Comparison of ENCODE assay signal across 23 cellular contexts in the genomic region with DNA sequence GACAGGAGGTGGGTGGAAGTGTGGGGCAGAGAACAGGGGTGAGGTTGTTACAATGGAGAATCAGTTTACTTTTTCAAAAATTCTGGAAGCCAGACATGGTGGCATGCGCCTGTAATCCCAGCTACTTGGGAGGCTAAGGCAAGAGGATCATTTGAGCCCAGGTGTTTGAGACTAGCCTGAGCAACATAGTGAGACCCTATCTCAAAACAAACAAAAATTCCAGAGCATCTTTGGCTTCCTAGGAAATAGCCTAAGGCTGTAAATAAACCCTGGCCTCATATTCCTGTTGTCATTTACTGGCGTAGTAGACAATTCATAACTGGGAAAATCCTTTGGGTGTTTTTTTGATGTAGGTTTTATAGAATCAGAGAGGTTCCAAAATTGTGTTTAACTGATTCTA. TPM values are rescaled to one million over a fixed set of nuclear protein-coding genes. Genes with fewer than 3 reads are reported as not detected.
A peak's percentile ranks its signal among the peaks of the same experiment; 100 is the strongest.
DNase-seq lines count a peak whose midpoint lies in the region; ATAC-seq and TF ChIP-seq lines count a peak whose summit lies in the region.
"Had no signal": no experiment of that assay in that cellular context is flagged by ENCODE, and none has a peak within 500 bp of the region (broad histone marks: within the 10 kb centered on the region; RNA-seq: fewer than 3 reads in every experiment).

No MANE protein-coding gene starts in this region.

- TF ChIP-seq CTCF in activated CD8-positive, alpha-beta T cell treated with anti-CD3 and anti-CD28 coated beads for 36 hours (IDR thresholded peaks at IDR 0.05), result no peak
- TF ChIP-seq CTCF in progenitor cell of endocrine pancreas (IDR thresholded peaks at IDR 0.05; ENCODE audit: unreplicated experiment), result no peak

- H3K4me1 ChIP-seq in skeletal muscle tissue (ENCODE audit: control insufficient read depth in 3 of 3, insufficient read depth in 3 of 3, low read length in 3 of 3), result peaks cover 33 to 36% (median 35%) of the 10 kb centered on the region in 3 donors
- H3K4me1 ChIP-seq: A549; BLaER1 treated with 17β-estradiol and CSF1 and Interleukin-3, amounts not matched to agents 10 nM and 100 nM had no signal

- intact Hi-C loops in activated CD8-positive, alpha-beta T cell treated with anti-CD3 and anti-CD28 coated beads for 36 hours (cut with micrococcal nuclease), result no loop called here

- H3K4me1 Mint-ChIP-seq in activated CD8-positive, alpha-beta T cell treated with anti-CD3 and anti-CD28 coated beads for 36 hours (ENCODE audit: low read depth), result peaks cover 47% of the 10 kb centered on the region
- H3K4me1 Mint-ChIP-seq in activated CD8-positive, alpha-beta T cell treated with anti-CD3 and anti-CD28 coated beads, Interleukin-2, amount 10 ng/mL, durations not matched to agents 7 days and 5 days (ENCODE audit: low read depth), result peaks cover 33% of the 10 kb centered on the region
- H3K4me1 Mint-ChIP-seq in stimulated activated naive CD8-positive, alpha-beta T cell treated with anti-CD3 and anti-CD28 coated beads, Interleukin-15, Interleukin-2, amounts not matched to agents 100 ng/mL and 50 ng/mL, for 24 hours (ENCODE audit: low read depth), result peaks cover 50% of the 10 kb centered on the region
- peaks cover 44% of the 10 kb centered on the region for H3K4me1 Mint-ChIP-seq in stimulated activated naive CD8-positive, alpha-beta T cell treated with anti-CD3 and anti-CD28 coated beads, Interleukin-15, amount 100 ng/mL, for 72 hours
- H3K4me1 Mint-ChIP-seq in progenitor cell of endocrine pancreas (ENCODE audit: low read depth), result peaks cover 10% of the 10 kb centered on the region
- H3K4me1 Mint-ChIP-seq: CD14-positive monocyte had no signal

- H3K4me3 Mint-ChIP-seq in activated CD8-positive, alpha-beta T cell treated with anti-CD3 and anti-CD28 coated beads for 36 hours, result no peak overlapping the region
- H3K4me3 Mint-ChIP-seq in activated CD8-positive, alpha-beta T cell treated with anti-CD3 and anti-CD28 coated beads, Interleukin-2, amount 10 ng/mL, durations not matched to agents 7 days and 5 days, result no peak overlapping the region
- no peak overlapping the region for H3K4me3 Mint-ChIP-seq in stimulated activated naive CD8-positive, alpha-beta T cell treated with anti-CD3 and anti-CD28 coated beads, Interleukin-15, Interleukin-2, amounts not matched to agents 100 ng/mL and 50 ng/mL, for 24 hours
- no peak overlapping the region for H3K4me3 Mint-ChIP-seq in stimulated activated naive CD8-positive, alpha-beta T cell treated with anti-CD3 and anti-CD28 coated beads, Interleukin-15, amount 100 ng/mL, for 72 hours
- H3K4me3 Mint-ChIP-seq in progenitor cell of endocrine pancreas (ENCODE audit: low read depth), result no peak overlapping the region
- H3K4me3 Mint-ChIP-seq: CD14-positive monocyte; CD4-positive, alpha-beta T cell had no signal

- peaks cover 10% of the 10 kb centered on the region for H3K36me3 Mint-ChIP-seq in activated CD8-positive, alpha-beta T cell treated with anti-CD3 and anti-CD28 coated beads for 36 hours (ENCODE audit: low read depth)
- peaks cover 24% of the 10 kb centered on the region for H3K36me3 Mint-ChIP-seq in activated CD8-positive, alpha-beta T cell treated with anti-CD3 and anti-CD28 coated beads, Interleukin-2, amount 10 ng/mL, durations not matched to agents 7 days and 5 days (ENCODE audit: low read depth)
- H3K36me3 Mint-ChIP-seq in stimulated activated naive CD8-positive, alpha-beta T cell treated with anti-CD3 and anti-CD28 coated beads, Interleukin-15, Interleukin-2, amounts not matched to agents 100 ng/mL and 50 ng/mL, for 24 hours (ENCODE audit: low read depth), result peaks cover 27% of the 10 kb centered on the region
- H3K36me3 Mint-ChIP-seq in progenitor cell of endocrine pancreas (ENCODE audit: insufficient read depth), result no peaks in the 10 kb centered on the region

- H3K27me3 ChIP-seq in skeletal muscle tissue (ENCODE audit: control insufficient read depth in 3 of 3, insufficient read depth in 3 of 3, low read length in 3 of 3), result no peaks in the 10 kb centered on the region
- H3K27me3 ChIP-seq: BE2C; BLaER1 treated with 17β-estradiol and CSF1 and Interleukin-3, amounts not matched to agents 10 nM and 100 nM had no signal

- H3K36me3 ChIP-seq in skeletal muscle tissue (ENCODE audit: control insufficient read depth in 3 of 3, insufficient read depth in 3 of 3, low read length in 3 of 3), result no peaks in the 10 kb centered on the region
- H3K36me3 ChIP-seq: BE2C had no signal

- ATAC-seq in activated CD8-positive, alpha-beta T cell treated with anti-CD3 and anti-CD28 coated beads for 36 hours, result no peak
- no peak for ATAC-seq in activated CD8-positive, alpha-beta T cell treated with anti-CD3 and anti-CD28 coated beads, Interleukin-2, amount 10 ng/mL, durations not matched to agents 7 days and 5 days
- no peak for ATAC-seq in stimulated activated naive CD8-positive, alpha-beta T cell treated with anti-CD3 and anti-CD28 coated beads, Interleukin-15, amount 100 ng/mL, for 72 hours
- ATAC-seq: A549, GM12878 had no signal

- H3K4me3 ChIP-seq in skeletal muscle tissue (ENCODE audit: low read length in 3 of 3), result no peak overlapping the region
- H3K4me3 ChIP-seq: A549; BLaER1 treated with 17β-estradiol and CSF1 and Interleukin-3, amounts not matched to agents 10 nM and 100 nM; GM12878; GM23248 had no signal

- H3K9ac ChIP-seq in skeletal muscle tissue (ENCODE audit: low read depth in 1 of 3, low read length in 3 of 3), result no peak overlapping the region
- H3K9ac ChIP-seq: BLaER1 treated with 17β-estradiol and CSF1 and Interleukin-3, amounts not matched to agents 10 nM and 100 nM; GM23248 had no signal

- H3K9me3 Mint-ChIP-seq in activated CD8-positive, alpha-beta T cell treated with anti-CD3 and anti-CD28 coated beads for 36 hours, result no peaks in the 10 kb centered on the region
- no peaks in the 10 kb centered on the region for H3K9me3 Mint-ChIP-seq in activated CD8-positive, alpha-beta T cell treated with anti-CD3 and anti-CD28 coated beads, Interleukin-2, amount 10 ng/mL, durations not matched to agents 7 days and 5 days (ENCODE audit: insufficient read depth)
- no peaks in the 10 kb centered on the region for H3K9me3 Mint-ChIP-seq in stimulated activated naive CD8-positive, alpha-beta T cell treated with anti-CD3 and anti-CD28 coated beads, Interleukin-15, Interleukin-2, amounts not matched to agents 100 ng/mL and 50 ng/mL, for 24 hours
- no peaks in the 10 kb centered on the region for H3K9me3 Mint-ChIP-seq in stimulated activated naive CD8-positive, alpha-beta T cell treated with anti-CD3 and anti-CD28 coated beads, Interleukin-15, amount 100 ng/mL, for 72 hours
- no peaks in the 10 kb centered on the region for H3K9me3 Mint-ChIP-seq in progenitor cell of endocrine pancreas (ENCODE audit: low read depth)
- H3K9me3 Mint-ChIP-seq: CD14-positive monocyte; CD4-positive, alpha-beta T cell; CD8-positive, alpha-beta memory T cell had no signal

- POLR2A ChIA-PET in activated CD8-positive, alpha-beta T cell treated with anti-CD3 and anti-CD28 coated beads for 36 hours (lab: Charles Lee), result no interaction called here
- POLR2A ChIA-PET in activated CD8-positive, alpha-beta T cell treated with anti-CD3 and anti-CD28 coated beads, Interleukin-2, amount 10 ng/mL, durations not matched to agents 7 days and 5 days (lab: Charles Lee), result interaction anchor here (0.6 kb wide), 1 partner anchor 72 kb away, joined by 3 read pairs; no protein-coding TSS in a partner anchor

- peak overlapping the region; percentile 52 for H3K27ac Mint-ChIP-seq in activated CD8-positive, alpha-beta T cell treated with anti-CD3 and anti-CD28 coated beads for 36 hours
- no peak overlapping the region for H3K27ac Mint-ChIP-seq in activated CD8-positive, alpha-beta T cell treated with anti-CD3 and anti-CD28 coated beads, Interleukin-2, amount 10 ng/mL, durations not matched to agents 7 days and 5 days
- H3K27ac Mint-ChIP-seq in stimulated activated naive CD8-positive, alpha-beta T cell treated with anti-CD3 and anti-CD28 coated beads, Interleukin-15, Interleukin-2, amounts not matched to agents 100 ng/mL and 50 ng/mL, for 24 hours, result peak overlapping the region; percentile 5
- H3K27ac Mint-ChIP-seq in stimulated activated naive CD8-positive, alpha-beta T cell treated with anti-CD3 and anti-CD28 coated beads, Interleukin-15, amount 100 ng/mL, for 72 hours, result no peak overlapping the region
- no peak overlapping the region for H3K27ac Mint-ChIP-seq in progenitor cell of endocrine pancreas
- H3K27ac Mint-ChIP-seq: CD4-positive, alpha-beta T cell had no signal

- H3K9me3 ChIP-seq in skeletal muscle tissue (ENCODE audit: control insufficient read depth in 3 of 3, low read length in 3 of 3), result no peaks in the 10 kb centered on the region
- H3K9me3 ChIP-seq: A549; BE2C; BLaER1 treated with 17β-estradiol and CSF1 and Interleukin-3, amounts not matched to agents 10 nM and 100 nM had no signal

- CTCF ChIA-PET in activated CD8-positive, alpha-beta T cell treated with anti-CD3 and anti-CD28 coated beads for 36 hours (lab: Charles Lee), result interaction anchor here (3.3 kb wide), 1 partner anchor 59 kb away, joined by 19 read pairs; no protein-coding TSS in a partner anchor
- CTCF ChIA-PET in activated CD8-positive, alpha-beta T cell treated with anti-CD3 and anti-CD28 coated beads, Interleukin-2, amount 10 ng/mL, durations not matched to agents 7 days and 5 days (lab: Charles Lee), result interaction anchor here (1.0 to 1.5 kb wide), 3 partner anchors 11 to 57 kb away, joined by 3 to 4 read pairs (median 3); no protein-coding TSS in a partner anchor

- no peak for DNase-seq in activated CD8-positive, alpha-beta T cell treated with anti-CD3 and anti-CD28 coated beads for 36 hours
- DNase-seq in activated CD8-positive, alpha-beta T cell treated with anti-CD3 and anti-CD28 coated beads, Interleukin-2, amount 10 ng/mL, durations not matched to agents 7 days and 5 days, result no peak
- no peak for DNase-seq in stimulated activated naive CD8-positive, alpha-beta T cell treated with anti-CD3 and anti-CD28 coated beads, Interleukin-15, amount 100 ng/mL, for 72 hours
- DNase-seq in progenitor cell of endocrine pancreas (ENCODE audit: low spot score, unreplicated experiment), result no peak
- DNase-seq: 8988T; ACHN; AML-193; BE2C; CD4-positive, alpha-beta T cell; CD8-positive, alpha-beta memory T cell; DMS 273 treated with DMSO at 0.1 percent for 48 hours; DMS79; EL; GDM1; GM23248; H7; HCEC 1CT had no signal

- peak overlapping the region; percentile 23 for H3K27ac ChIP-seq in skeletal muscle tissue (ENCODE audit: low read depth, low read length)
- H3K27ac ChIP-seq: A549; BLaER1 treated with 17β-estradiol and CSF1 and Interleukin-3, amounts not matched to agents 10 nM and 100 nM; GM23248 had no signal

- no peaks in the 10 kb centered on the region for H3K27me3 Mint-ChIP-seq in activated CD8-positive, alpha-beta T cell treated with anti-CD3 and anti-CD28 coated beads for 36 hours
- no peaks in the 10 kb centered on the region for H3K27me3 Mint-ChIP-seq in activated CD8-positive, alpha-beta T cell treated with anti-CD3 and anti-CD28 coated beads, Interleukin-2, amount 10 ng/mL, durations not matched to agents 7 days and 5 days (ENCODE audit: low read depth)
- H3K27me3 Mint-ChIP-seq in stimulated activated naive CD8-positive, alpha-beta T cell treated with anti-CD3 and anti-CD28 coated beads, Interleukin-15, Interleukin-2, amounts not matched to agents 100 ng/mL and 50 ng/mL, for 24 hours, result no peaks in the 10 kb centered on the region
- H3K27me3 Mint-ChIP-seq in stimulated activated naive CD8-positive, alpha-beta T cell treated with anti-CD3 and anti-CD28 coated beads, Interleukin-15, amount 100 ng/mL, for 72 hours, result no peaks in the 10 kb centered on the region
- H3K27me3 Mint-ChIP-seq in progenitor cell of endocrine pancreas, result no peaks in the 10 kb centered on the region
- H3K27me3 Mint-ChIP-seq: CD4-positive, alpha-beta T cell; CD8-positive, alpha-beta memory T cell had no signal

RNA-seq across cellular contexts. Expression of gene GBF1, which starts 44.0 kb away (rescaled TPM):
- 10 to 100 TPM; 25.4 to 28.2 TPM for total RNA-seq in activated CD8-positive, alpha-beta T cell treated with anti-CD3 and anti-CD28 coated beads for 36 hours
- total RNA-seq in activated CD8-positive, alpha-beta T cell treated with anti-CD3 and anti-CD28 coated beads, Interleukin-2, amount 10 ng/mL, durations not matched to agents 7 days and 5 days, result 10 to 100 TPM; 39.8 to 42.9 TPM
- total RNA-seq in skeletal muscle tissue (17.7 TPM), progenitor cell of endocrine pancreas (52.3 and 54.6 TPM in 2 replicates)

RNA-seq across cellular contexts. Expression of gene PITX3, which starts 48.0 kb away (rescaled TPM):
- total RNA-seq in activated CD8-positive, alpha-beta T cell treated with anti-CD3 and anti-CD28 coated beads for 36 hours, result under 1 TPM in 1 of 2 experiments, not detected in 1; 0.23 TPM
- not detected for total RNA-seq in activated CD8-positive, alpha-beta T cell treated with anti-CD3 and anti-CD28 coated beads, Interleukin-2, amount 10 ng/mL, durations not matched to agents 7 days and 5 days
- total RNA-seq in skeletal muscle tissue (4.2 TPM), progenitor cell of endocrine pancreas (not detected in 2 replicates)
- total RNA-seq: CD4-positive, alpha-beta T cell; CD8-positive, alpha-beta memory T cell; GM12878; GM23248 had no signal

Comparison
In these comparisons a context has a peak if more than half of its experiments do, and no peak if none do; other contexts are left out.
1. H3K27ac Mint-ChIP-seq: peak in activated CD8-positive, alpha-beta T cell treated with anti-CD3 and anti-CD28 coated beads for 36 hours (single experiment) and stimulated activated naive CD8-positive, alpha-beta T cell treated with anti-CD3 and anti-CD28 coated beads, Interleukin-15, Interleukin-2, amounts not matched to agents 100 ng/mL and 50 ng/mL, for 24 hours (single experiment); none in activated CD8-positive, alpha-beta T cell treated with anti-CD3 and anti-CD28 coated beads, Interleukin-2, amount 10 ng/mL, durations not matched to agents 7 days and 5 days (single experiment), stimulated activated naive CD8-positive, alpha-beta T cell treated with anti-CD3 and anti-CD28 coated beads, Interleukin-15, amount 100 ng/mL, for 72 hours (0 of 2) and progenitor cell of endocrine pancreas (single experiment).